In the genomic region with DNA sequence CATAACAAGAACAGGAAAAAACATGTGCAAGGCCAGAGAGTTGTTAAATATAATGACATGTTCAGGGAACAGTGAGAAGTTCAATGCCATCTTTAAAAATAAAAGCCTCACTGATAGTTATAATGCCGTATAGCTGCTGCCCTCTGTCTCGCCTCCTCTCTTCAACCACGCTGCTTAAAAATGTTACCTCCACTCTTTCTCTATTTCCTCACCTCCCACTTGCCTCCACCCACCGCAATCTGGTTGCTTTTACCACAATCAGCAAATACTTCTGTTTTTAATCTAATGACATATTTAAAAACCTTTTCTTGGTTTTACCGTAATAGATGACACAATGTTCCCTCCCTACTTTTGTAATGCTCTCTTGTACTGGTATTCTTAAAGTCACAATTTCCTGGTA, we compare ENCODE assay signal across 29 cellular contexts.
"Had no signal": no experiment of that assay in that cellular context is flagged by ENCODE, and none has a peak within 500 bp of the region (broad histone marks: within the 10 kb centered on the region; RNA-seq: fewer than 3 reads in every experiment).

No MANE protein-coding gene starts in this region.

- H3K27me3 Mint-ChIP-seq: naive thymus-derived CD4-positive, alpha-beta T cell; progenitor cell of endocrine pancreas; stimulated activated memory B cell treated with anti-CD40 and anti-IgM and Interleukin-4, amounts not matched to agents 10 μg/mL and 1 μg/mL and 100 μg/mL, for 72 hours; stimulated activated naive CD8-positive, alpha-beta T cell treated with anti-CD3 and anti-CD28 coated beads, Interleukin-15, amount 100 ng/mL, for 72 hours had no signal

- H3K4me1 ChIP-seq: parathyroid adenoma, psoas muscle, right lobe of liver, sigmoid colon, thyroid gland, upper lobe of left lung, vagina had no signal

- H3K4me3 ChIP-seq: ovary, psoas muscle, right lobe of liver, sigmoid colon, thoracic aorta, thyroid gland, tibial nerve, upper lobe of left lung, vagina had no signal

- H3K27me3 ChIP-seq: neutrophil, ovary, right lobe of liver, sigmoid colon, thyroid gland, tibial nerve, upper lobe of left lung, vagina had no signal

- H3K4me3 Mint-ChIP-seq: naive thymus-derived CD4-positive, alpha-beta T cell; natural killer cell; nephron progenitor cell; neural crest cell; stimulated activated memory B cell treated with anti-CD40 and anti-IgM and Interleukin-4, amounts not matched to agents 10 μg/mL and 1 μg/mL and 100 μg/mL, for 72 hours; stimulated activated naive CD8-positive, alpha-beta T cell treated with anti-CD3 and anti-CD28 coated beads, Interleukin-15, amount 100 ng/mL, for 72 hours had no signal

- H3K9me3 Mint-ChIP-seq: nephron progenitor cell; neural crest cell; stimulated activated memory B cell treated with anti-CD40 and anti-IgM and Interleukin-4, amounts not matched to agents 10 μg/mL and 1 μg/mL and 100 μg/mL, for 72 hours had no signal

- ATAC-seq: naive thymus-derived CD4-positive, alpha-beta T cell; natural killer cell; psoas muscle; right cardiac atrium; stimulated activated memory B cell treated with anti-CD40 and anti-IgM and Interleukin-4, amounts not matched to agents 10 μg/mL and 1 μg/mL and 100 μg/mL, for 72 hours; stimulated activated naive CD8-positive, alpha-beta T cell treated with anti-CD3 and anti-CD28 coated beads, Interleukin-15, amount 100 ng/mL, for 72 hours; stimulated activated naive CD8-positive, alpha-beta T cell treated with anti-CD3 and anti-CD28 coated beads, Interleukin-15, Interleukin-2, amounts not matched to agents 100 U/mL and 50 U/mL, for 24 hours had no signal

- DNase-seq: naive thymus-derived CD4-positive, alpha-beta T cell; natural killer cell; nephron progenitor cell; ovary; psoas muscle; right cardiac atrium; right lobe of liver; sigmoid colon; small intestine; stimulated activated CD4-positive, alpha-beta T cell treated with anti-CD3 and anti-CD28 coated beads, Interleukin-12 subunit alpha, Interleukin-12 subunit beta, amount 100 ng/mL, for 4 hours; stimulated activated CD4-positive, alpha-beta T cell treated with anti-CD3 and anti-CD28 coated beads, Interleukin-1b, Interleukin-23, amount 100 ng/mL, for 48 hours; stimulated activated CD4-positive, alpha-beta T cell treated with anti-CD3 and anti-CD28 coated beads, Interleukin-4, amount 100 ng/mL, for 1 hour; stimulated activated CD4-positive, alpha-beta T cell treated with anti-CD3 and anti-CD28 coated beads, Interleukin-4, amount 100 ng/mL, for 4 hours; stimulated activated CD8-positive, alpha-beta memory T cell treated with anti-CD3 and anti-CD28 coated beads, Interleukin-4, amount 100 ng/mL, for 48 hours; stimulated activated naive CD4-positive, alpha-beta T cell; stimulated activated naive CD8-positive, alpha-beta T cell treated with anti-CD3 and anti-CD28 coated beads, Interleukin-15, amount 100 ng/mL, for 72 hours; stimulated activated naive CD8-positive, alpha-beta T cell treated with anti-CD3 and anti-CD28 coated beads, Interleukin-15, Interleukin-2, amounts not matched to agents 100 U/mL and 50 U/mL, for 24 hours; substantia nigra; thyroid gland; trophoblast cell; upper lobe of left lung had no signal

- H3K27ac ChIP-seq: neutrophil, ovary, parathyroid adenoma, psoas muscle, sigmoid colon, thoracic aorta, thyroid gland, upper lobe of left lung, vagina had no signal

- H3K27ac Mint-ChIP-seq: naive thymus-derived CD4-positive, alpha-beta T cell; natural killer cell; nephron progenitor cell; progenitor cell of endocrine pancreas; stimulated activated memory B cell treated with anti-CD40 and anti-IgM and Interleukin-4, amounts not matched to agents 10 μg/mL and 1 μg/mL and 100 μg/mL, for 72 hours; stimulated activated naive CD8-positive, alpha-beta T cell treated with anti-CD3 and anti-CD28 coated beads, Interleukin-15, amount 100 ng/mL, for 72 hours had no signal

- H3K36me3 ChIP-seq: neutrophil, ovary, right lobe of liver, sigmoid colon, thoracic aorta, thyroid gland, tibial nerve, upper lobe of left lung, vagina had no signal

- H3K4me1 Mint-ChIP-seq: naive thymus-derived CD4-positive, alpha-beta T cell; natural killer cell; neural crest cell; stimulated activated memory B cell treated with anti-CD40 and anti-IgM and Interleukin-4, amounts not matched to agents 10 μg/mL and 1 μg/mL and 100 μg/mL, for 72 hours; stimulated activated naive CD8-positive, alpha-beta T cell treated with anti-CD3 and anti-CD28 coated beads, Interleukin-15, amount 100 ng/mL, for 72 hours had no signal

- H3K36me3 Mint-ChIP-seq: naive thymus-derived CD4-positive, alpha-beta T cell; natural killer cell; stimulated activated memory B cell treated with anti-CD40 and anti-IgM and Interleukin-4, amounts not matched to agents 10 μg/mL and 1 μg/mL and 100 μg/mL, for 72 hours had no signal

- H3K9me3 ChIP-seq: neutrophil, ovary, psoas muscle, right lobe of liver, sigmoid colon, thoracic aorta, thyroid gland, tibial nerve, upper lobe of left lung, vagina had no signal
